In genomic region chr5:159301929-159302860, GRCh38 we compare ENCODE assay signal across 1 cellular context.
TF ChIP-seq lines count a peak whose summit lies in the region.
"Not testable (repeated sequence)": the region's sequence is repeated elsewhere in the genome, so short reads cannot be mapped to it uniquely, and the experiment has no call there.

No MANE protein-coding gene starts in this region.

TF ChIP-seq in K562, 482 proteins besides CTCF, POLR2A, EP300 and RAD21 (continued from another document):
- not testable (repeated sequence) for TF ChIP-seq NR2C1 (IDR thresholded peaks at IDR 0.05); FOXM1 (CRISPR knock-in tag; IDR thresholded peaks at IDR 0.05; ENCODE audit: low read depth)
- TF ChIP-seq NR2C1 (tag; IDR thresholded peaks at IDR 0.05) (0 out of 2 replicates have a peak, but pooled peaks have one; percentile 8), TAF9B (IDR thresholded peaks at IDR 0.05; ENCODE audit: partially characterized antibody) (peak; percentile 93), C11orf30 (IDR thresholded peaks at IDR 0.05; ENCODE audit: low read depth) (peak; percentile 82), MAFF (IDR thresholded peaks at IDR 0.05; ENCODE audit: low read length) (peak; percentile 71; the same call in 1 of the 2 replicates), ZNF316 (IDR thresholded peaks at IDR 0.05) (peak; percentile 47; the same call in 1 of the 2 replicates), TRIM28 (IDR thresholded peaks at IDR 0.05) (peak; percentile 82; the same call in 1 of the 2 replicates), ZNF318 (IDR thresholded peaks at IDR 0.05; ENCODE audit: borderline replicate concordance in 1 of 2, low read depth in 1 of 2) (peak in 1 of 2 experiments; percentile 98; a peak in 3 of 4 replicates), EP400 (IDR thresholded peaks at IDR 0.05) (peak; percentile 38; the same call in 1 of the 2 replicates), FOXK2 (conservative IDR thresholded peaks at IDR 0.05 in 1 of 2, IDR thresholded peaks at IDR 0.05 in 1 of 2; ENCODE audit: low read depth in 2 of 2) (peak; percentile 52 to 53; a peak in 2 of 4 replicates), ZNF561 (CRISPR knock-in tag; conservative IDR thresholded peaks at IDR 0.05) (peak; percentile 69; the same call in 1 of the 2 replicates), ELF4 (CRISPR knock-in tag; IDR thresholded peaks at IDR 0.05) (0 out of 2 replicates have a peak, but pooled peaks have one; percentile 21), HOXB6 (CRISPR knock-in tag; IDR thresholded peaks at IDR 0.05; ENCODE audit: borderline replicate concordance) (0 out of 2 replicates have a peak, but pooled peaks have one; percentile 16), FOXM1 (IDR thresholded peaks at IDR 0.05; ENCODE audit: low read depth) (peak; percentile 78; the same call in 1 of the 2 replicates), KLF6 (CRISPR knock-in tag; IDR thresholded peaks at IDR 0.05; ENCODE audit: borderline replicate concordance) (0 out of 2 replicates have a peak, but pooled peaks have one; percentile 38), CTBP1 (IDR thresholded peaks at IDR 0.05; ENCODE audit: borderline replicate concordance) (peak; percentile 77), BHLHE40 (IDR thresholded peaks at IDR 0.05; ENCODE audit: low read length) (peak; percentile 92), CC2D1A (IDR thresholded peaks at IDR 0.05) (peak; percentile 85), USF2 (CRISPR knock-in tag; IDR thresholded peaks at IDR 0.05) (peak; percentile 34; the same call in 1 of the 2 replicates), KHSRP (IDR thresholded peaks at IDR 0.05) (peak; percentile 32; the same call in 1 of the 2 replicates), SREBF1 (IDR thresholded peaks at IDR 0.05; ENCODE audit: borderline replicate concordance, low read depth, low read length) (0 out of 2 replicates have a peak, but pooled peaks have one; percentile 41), CREM (IDR thresholded peaks at IDR 0.05; ENCODE audit: low read depth) (0 out of 2 replicates have a peak, but pooled peaks have one; percentile 23), SMARCA4 (IDR thresholded peaks at IDR 0.05) (peak; percentile 86), AFF1 (IDR thresholded peaks at IDR 0.05; ENCODE audit: low read depth in 1 of 2, partially characterized antibody in 2 of 2) (peak in 1 of 2 experiments; percentile 98), CHAMP1 (IDR thresholded peaks at IDR 0.05) (peak; percentile 75; the same call in 1 of the 2 replicates), ZMIZ1 (IDR thresholded peaks at IDR 0.05; ENCODE audit: low read depth in 2 of 2, low read length in 2 of 2) (peak in 1 of 2 experiments; percentile 58; a peak in 1 of 4 replicates), ADNP (tag; IDR thresholded peaks at IDR 0.05) (peak; percentile 86), MTA2 (IDR thresholded peaks at IDR 0.05; ENCODE audit: low read depth) (peak; percentile 65)
